Comparison of ENCODE assay signal across 1 cellular context in the genomic region with DNA sequence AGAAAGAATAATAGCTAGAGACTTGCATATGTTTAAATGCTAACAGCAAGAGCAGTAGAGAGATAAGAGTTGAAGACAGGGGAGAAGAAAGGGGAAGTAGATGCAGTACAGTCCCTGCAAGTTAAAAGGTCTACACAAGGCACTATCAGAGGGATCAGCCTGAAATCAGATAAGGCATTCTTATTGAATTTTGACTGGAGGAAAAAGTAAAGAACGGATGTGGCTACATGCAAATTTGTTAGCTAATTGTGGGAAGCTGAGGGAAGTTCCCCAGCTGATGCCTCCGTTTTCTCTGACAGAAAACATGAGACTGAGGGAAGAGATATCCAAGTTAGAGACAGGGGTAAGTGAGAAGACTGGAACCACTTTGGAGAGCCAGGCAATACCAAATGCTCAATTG.
TF ChIP-seq lines count a peak whose summit lies in the region.

No MANE protein-coding gene starts in this region.

TF ChIP-seq in K562, 482 proteins besides CTCF, POLR2A, EP300 and RAD21 (continued from another document and continues in another):
- TF ChIP-seq, protein P1, sequence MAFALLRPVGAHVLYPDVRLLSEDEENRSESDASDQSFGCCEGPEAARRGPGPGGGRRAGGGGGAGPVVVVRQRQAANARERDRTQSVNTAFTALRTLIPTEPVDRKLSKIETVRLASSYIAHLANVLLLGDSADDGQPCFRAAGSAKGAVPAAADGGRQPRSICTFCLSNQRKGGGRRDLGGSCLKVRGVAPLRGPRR (CRISPR knock-in tag; IDR thresholded peaks at IDR 0.05), result no peak
- no peak for TF ChIP-seq MIER1 (IDR thresholded peaks at IDR 0.05; ENCODE audit: low read depth)
- TF ChIP-seq NR2C2 (CRISPR knock-in tag; IDR thresholded peaks at IDR 0.05), result no peak
- peak; percentile 69; the same call in 1 of the 2 replicates for TF ChIP-seq NR2C2 (tag; IDR thresholded peaks at IDR 0.05)
- TF ChIP-seq, protein P2, sequence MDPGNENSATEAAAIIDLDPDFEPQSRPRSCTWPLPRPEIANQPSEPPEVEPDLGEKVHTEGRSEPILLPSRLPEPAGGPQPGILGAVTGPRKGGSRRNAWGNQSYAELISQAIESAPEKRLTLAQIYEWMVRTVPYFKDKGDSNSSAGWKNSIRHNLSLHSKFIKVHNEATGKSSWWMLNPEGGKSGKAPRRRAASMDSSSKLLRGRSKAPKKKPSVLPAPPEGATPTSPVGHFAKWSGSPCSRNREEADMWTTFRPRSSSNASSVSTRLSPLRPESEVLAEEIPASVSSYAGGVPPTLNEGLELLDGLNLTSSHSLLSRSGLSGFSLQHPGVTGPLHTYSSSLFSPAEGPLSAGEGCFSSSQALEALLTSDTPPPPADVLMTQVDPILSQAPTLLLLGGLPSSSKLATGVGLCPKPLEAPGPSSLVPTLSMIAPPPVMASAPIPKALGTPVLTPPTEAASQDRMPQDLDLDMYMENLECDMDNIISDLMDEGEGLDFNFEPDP (CRISPR knock-in tag; IDR thresholded peaks at IDR 0.05), result no peak
- no peak for TF ChIP-seq KLF10 (CRISPR knock-in tag; IDR thresholded peaks at IDR 0.05)
- TF ChIP-seq, protein P3, sequence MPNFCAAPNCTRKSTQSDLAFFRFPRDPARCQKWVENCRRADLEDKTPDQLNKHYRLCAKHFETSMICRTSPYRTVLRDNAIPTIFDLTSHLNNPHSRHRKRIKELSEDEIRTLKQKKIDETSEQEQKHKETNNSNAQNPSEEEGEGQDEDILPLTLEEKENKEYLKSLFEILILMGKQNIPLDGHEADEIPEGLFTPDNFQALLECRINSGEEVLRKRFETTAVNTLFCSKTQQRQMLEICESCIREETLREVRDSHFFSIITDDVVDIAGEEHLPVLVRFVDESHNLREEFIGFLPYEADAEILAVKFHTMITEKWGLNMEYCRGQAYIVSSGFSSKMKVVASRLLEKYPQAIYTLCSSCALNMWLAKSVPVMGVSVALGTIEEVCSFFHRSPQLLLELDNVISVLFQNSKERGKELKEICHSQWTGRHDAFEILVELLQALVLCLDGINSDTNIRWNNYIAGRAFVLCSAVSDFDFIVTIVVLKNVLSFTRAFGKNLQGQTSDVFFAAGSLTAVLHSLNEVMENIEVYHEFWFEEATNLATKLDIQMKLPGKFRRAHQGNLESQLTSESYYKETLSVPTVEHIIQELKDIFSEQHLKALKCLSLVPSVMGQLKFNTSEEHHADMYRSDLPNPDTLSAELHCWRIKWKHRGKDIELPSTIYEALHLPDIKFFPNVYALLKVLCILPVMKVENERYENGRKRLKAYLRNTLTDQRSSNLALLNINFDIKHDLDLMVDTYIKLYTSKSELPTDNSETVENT (CRISPR knock-in tag; IDR thresholded peaks at IDR 0.05), result no peak
- no peak for TF ChIP-seq TCF3 (CRISPR knock-in tag; IDR thresholded peaks at IDR 0.05)
- TF ChIP-seq FOXK2 (conservative IDR thresholded peaks at IDR 0.05 in 1 of 2, IDR thresholded peaks at IDR 0.05 in 1 of 2; ENCODE audit: low read depth in 2 of 2), result peak; percentile 58 to 66; a peak in 3 of 4 replicates
- no peak for TF ChIP-seq BCL6 (CRISPR knock-in tag; IDR thresholded peaks at IDR 0.05)
- TF ChIP-seq HDAC2 (IDR thresholded peaks at IDR 0.05), result peak; percentile 43
- TF ChIP-seq ZNF717 (CRISPR knock-in tag; IDR thresholded peaks at IDR 0.05), result no peak
- TF ChIP-seq, protein P4, sequence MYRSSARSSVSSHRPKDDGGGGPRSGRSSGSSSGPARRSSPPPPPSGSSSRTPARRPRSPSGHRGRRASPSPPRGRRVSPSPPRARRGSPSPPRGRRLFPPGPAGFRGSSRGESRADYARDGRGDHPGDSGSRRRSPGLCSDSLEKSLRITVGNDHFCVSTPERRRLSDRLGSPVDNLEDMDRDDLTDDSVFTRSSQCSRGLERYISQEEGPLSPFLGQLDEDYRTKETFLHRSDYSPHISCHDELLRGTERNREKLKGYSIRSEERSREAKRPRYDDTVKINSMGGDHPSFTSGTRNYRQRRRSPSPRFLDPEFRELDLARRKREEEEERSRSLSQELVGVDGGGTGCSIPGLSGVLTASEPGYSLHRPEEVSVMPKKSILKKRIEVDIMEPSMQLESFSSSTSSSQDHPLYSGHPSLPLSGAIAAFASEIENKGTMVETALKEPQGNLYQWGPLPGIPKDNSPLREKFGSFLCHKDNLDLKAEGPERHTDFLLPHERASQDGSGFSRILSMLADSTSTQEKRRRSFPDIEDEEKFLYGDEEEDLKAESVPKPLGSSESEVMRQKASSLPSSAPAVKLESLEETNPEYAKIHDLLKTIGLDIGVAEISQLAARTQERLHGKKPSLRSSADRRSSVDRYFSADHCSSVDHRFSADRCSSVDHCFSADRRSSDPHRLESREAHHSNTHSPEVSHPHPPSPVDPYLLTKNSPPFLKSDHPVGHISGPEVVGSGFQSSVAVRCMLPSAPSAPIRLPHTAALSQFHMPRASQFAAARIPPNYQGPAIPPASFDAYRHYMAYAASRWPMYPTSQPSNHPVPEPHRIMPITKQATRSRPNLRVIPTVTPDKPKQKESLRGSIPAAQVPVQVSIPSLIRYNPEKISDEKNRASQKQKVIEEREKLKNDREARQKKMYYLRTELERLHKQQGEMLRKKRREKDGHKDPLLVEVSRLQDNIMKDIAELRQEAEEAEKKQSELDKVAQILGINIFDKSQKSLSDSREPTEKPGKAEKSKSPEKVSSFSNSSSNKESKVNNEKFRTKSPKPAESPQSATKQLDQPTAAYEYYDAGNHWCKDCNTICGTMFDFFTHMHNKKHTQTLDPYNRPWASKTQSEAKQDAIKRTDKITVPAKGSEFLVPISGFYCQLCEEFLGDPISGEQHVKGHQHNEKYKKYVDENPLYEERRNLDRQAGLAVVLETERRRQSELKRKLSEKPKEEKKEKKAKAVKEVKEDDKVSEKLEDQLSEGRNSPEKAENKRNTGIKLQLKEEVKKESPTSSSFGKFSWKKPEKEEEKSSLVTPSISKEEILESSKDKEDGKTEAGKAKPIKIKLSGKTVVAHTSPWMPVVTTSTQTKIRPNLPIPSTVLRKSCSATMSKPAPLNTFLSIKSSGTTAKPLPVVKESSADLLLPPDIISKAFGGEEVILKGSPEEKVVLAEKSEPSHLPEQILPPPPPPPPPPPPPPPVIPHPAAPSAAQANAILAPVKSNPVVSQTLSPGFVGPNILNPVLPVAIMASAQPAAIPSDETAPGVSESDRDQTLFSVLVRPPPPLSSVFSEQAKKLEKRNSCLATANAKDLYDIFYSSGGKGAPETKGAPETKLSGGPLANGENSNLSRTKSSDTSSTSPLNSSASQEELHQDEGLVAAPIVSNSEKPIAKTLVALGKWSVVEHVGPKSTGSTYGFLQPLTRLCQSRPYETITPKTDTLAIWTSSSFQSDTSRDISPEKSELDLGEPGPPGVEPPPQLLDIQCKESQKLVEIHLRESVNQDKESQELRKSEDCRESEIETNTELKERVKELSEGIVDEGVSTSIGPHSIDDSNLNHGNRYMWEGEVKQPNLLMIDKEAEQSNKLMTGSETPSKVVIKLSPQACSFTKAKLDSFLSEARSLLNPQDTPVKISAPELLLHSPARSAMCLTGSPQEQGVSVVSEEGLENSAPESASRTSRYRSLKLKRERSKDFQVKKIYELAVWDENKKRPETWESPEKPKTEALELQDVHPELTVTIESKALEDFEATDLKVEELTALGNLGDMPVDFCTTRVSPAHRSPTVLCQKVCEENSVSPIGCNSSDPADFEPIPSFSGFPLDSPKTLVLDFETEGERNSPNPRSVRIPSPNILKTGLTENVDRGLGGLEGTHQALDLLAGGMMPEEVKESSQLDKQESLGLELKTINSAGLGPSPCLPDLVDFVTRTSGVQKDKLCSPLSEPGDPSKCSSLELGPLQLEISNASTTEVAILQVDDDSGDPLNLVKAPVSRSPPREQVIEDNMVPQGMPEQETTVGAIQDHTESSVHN (IDR thresholded peaks at IDR 0.05; ENCODE audit: borderline replicate concordance in 1 of 2, low read depth in 1 of 2), result peak in 1 of 2 experiments; percentile 92; a peak in 2 of 4 replicates
- TF ChIP-seq ZNF175 (CRISPR knock-in tag; IDR thresholded peaks at IDR 0.05; ENCODE audit: low read depth), result no peak; the same call in 1 of the 2 replicates
- no peak for TF ChIP-seq ASH1L (IDR thresholded peaks at IDR 0.05; ENCODE audit: borderline replicate concordance, low read depth, partially characterized antibody)
- TF ChIP-seq TAL1 (IDR thresholded peaks at IDR 0.05), result peak; percentile 33; the same call in 1 of the 2 replicates
- TF ChIP-seq SNIP1 (IDR thresholded peaks at IDR 0.05; ENCODE audit: low read depth), result no peak
- no peak for TF ChIP-seq ZNF76 (CRISPR knock-in tag; IDR thresholded peaks at IDR 0.05; ENCODE audit: borderline replicate concordance)
- no peak for TF ChIP-seq ZNF696 (CRISPR knock-in tag; conservative IDR thresholded peaks at IDR 0.05)
- TF ChIP-seq KLF13 (tag; IDR thresholded peaks at IDR 0.05; ENCODE audit: borderline replicate concordance, low read depth), result no peak
- no peak for TF ChIP-seq NR1H2 (CRISPR knock-in tag; IDR thresholded peaks at IDR 0.05)
- no peak for TF ChIP-seq ZFX (CRISPR knock-in tag; IDR thresholded peaks at IDR 0.05)
- TF ChIP-seq CAMTA2 (CRISPR knock-in tag; conservative IDR thresholded peaks at IDR 0.05), result no peak
- TF ChIP-seq, protein P5, sequence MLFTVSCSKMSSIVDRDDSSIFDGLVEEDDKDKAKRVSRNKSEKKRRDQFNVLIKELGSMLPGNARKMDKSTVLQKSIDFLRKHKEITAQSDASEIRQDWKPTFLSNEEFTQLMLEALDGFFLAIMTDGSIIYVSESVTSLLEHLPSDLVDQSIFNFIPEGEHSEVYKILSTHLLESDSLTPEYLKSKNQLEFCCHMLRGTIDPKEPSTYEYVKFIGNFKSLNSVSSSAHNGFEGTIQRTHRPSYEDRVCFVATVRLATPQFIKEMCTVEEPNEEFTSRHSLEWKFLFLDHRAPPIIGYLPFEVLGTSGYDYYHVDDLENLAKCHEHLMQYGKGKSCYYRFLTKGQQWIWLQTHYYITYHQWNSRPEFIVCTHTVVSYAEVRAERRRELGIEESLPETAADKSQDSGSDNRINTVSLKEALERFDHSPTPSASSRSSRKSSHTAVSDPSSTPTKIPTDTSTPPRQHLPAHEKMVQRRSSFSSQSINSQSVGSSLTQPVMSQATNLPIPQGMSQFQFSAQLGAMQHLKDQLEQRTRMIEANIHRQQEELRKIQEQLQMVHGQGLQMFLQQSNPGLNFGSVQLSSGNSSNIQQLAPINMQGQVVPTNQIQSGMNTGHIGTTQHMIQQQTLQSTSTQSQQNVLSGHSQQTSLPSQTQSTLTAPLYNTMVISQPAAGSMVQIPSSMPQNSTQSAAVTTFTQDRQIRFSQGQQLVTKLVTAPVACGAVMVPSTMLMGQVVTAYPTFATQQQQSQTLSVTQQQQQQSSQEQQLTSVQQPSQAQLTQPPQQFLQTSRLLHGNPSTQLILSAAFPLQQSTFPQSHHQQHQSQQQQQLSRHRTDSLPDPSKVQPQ (CRISPR knock-in tag; IDR thresholded peaks at IDR 0.05; ENCODE audit: borderline replicate concordance), result no peak
- no peak for TF ChIP-seq HSF4 (CRISPR knock-in tag; IDR thresholded peaks at IDR 0.05; ENCODE audit: borderline replicate concordance)
- no peak for TF ChIP-seq U2AF1 (optimal IDR thresholded peaks at IDR 0.05; ENCODE audit: low read depth, low read length)
- TF ChIP-seq, protein P6, sequence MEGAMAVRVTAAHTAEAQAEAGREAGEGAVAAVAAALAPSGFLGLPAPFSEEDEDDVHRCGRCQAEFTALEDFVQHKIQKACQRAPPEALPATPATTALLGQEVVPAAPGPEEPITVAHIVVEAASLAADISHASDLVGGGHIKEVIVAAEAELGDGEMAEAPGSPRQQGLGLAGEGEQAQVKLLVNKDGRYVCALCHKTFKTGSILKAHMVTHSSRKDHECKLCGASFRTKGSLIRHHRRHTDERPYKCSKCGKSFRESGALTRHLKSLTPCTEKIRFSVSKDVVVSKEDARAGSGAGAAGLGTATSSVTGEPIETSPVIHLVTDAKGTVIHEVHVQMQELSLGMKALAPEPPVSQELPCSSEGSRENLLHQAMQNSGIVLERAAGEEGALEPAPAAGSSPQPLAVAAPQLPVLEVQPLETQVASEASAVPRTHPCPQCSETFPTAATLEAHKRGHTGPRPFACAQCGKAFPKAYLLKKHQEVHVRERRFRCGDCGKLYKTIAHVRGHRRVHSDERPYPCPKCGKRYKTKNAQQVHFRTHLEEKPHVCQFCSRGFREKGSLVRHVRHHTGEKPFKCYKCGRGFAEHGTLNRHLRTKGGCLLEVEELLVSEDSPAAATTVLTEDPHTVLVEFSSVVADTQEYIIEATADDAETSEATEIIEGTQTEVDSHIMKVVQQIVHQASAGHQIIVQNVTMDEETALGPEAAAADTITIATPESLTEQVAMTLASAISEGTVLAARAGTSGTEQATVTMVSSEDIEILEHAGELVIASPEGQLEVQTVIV (CRISPR knock-in tag; IDR thresholded peaks at IDR 0.05; ENCODE audit: borderline replicate concordance), result no peak
- TF ChIP-seq, protein P7, sequence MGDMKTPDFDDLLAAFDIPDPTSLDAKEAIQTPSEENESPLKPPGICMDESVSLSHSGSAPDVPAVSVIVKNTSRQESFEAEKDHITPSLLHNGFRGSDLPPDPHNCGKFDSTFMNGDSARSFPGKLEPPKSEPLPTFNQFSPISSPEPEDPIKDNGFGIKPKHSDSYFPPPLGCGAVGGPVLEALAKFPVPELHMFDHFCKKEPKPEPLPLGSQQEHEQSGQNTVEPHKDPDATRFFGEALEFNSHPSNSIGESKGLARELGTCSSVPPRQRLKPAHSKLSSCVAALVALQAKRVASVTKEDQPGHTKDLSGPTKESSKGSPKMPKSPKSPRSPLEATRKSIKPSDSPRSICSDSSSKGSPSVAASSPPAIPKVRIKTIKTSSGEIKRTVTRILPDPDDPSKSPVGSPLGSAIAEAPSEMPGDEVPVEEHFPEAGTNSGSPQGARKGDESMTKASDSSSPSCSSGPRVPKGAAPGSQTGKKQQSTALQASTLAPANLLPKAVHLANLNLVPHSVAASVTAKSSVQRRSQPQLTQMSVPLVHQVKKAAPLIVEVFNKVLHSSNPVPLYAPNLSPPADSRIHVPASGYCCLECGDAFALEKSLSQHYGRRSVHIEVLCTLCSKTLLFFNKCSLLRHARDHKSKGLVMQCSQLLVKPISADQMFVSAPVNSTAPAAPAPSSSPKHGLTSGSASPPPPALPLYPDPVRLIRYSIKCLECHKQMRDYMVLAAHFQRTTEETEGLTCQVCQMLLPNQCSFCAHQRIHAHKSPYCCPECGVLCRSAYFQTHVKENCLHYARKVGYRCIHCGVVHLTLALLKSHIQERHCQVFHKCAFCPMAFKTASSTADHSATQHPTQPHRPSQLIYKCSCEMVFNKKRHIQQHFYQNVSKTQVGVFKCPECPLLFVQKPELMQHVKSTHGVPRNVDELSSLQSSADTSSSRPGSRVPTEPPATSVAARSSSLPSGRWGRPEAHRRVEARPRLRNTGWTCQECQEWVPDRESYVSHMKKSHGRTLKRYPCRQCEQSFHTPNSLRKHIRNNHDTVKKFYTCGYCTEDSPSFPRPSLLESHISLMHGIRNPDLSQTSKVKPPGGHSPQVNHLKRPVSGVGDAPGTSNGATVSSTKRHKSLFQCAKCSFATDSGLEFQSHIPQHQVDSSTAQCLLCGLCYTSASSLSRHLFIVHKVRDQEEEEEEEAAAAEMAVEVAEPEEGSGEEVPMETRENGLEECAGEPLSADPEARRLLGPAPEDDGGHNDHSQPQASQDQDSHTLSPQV (IDR thresholded peaks at IDR 0.05), result peak; percentile 51
- no peak for TF ChIP-seq NEUROD1 (IDR thresholded peaks at IDR 0.05; ENCODE audit: borderline replicate concordance, low read depth, low read length, partially characterized antibody)
- no peak for TF ChIP-seq PHF21A (IDR thresholded peaks at IDR 0.05; ENCODE audit: borderline replicate concordance, low read depth)
- no peak for TF ChIP-seq SIX5 (IDR thresholded peaks at IDR 0.05; ENCODE audit: borderline replicate concordance in 1 of 2, insufficient read depth in 1 of 2, low read depth in 1 of 2, low read length in 2 of 2)
- no peak for TF ChIP-seq ZNF707 (CRISPR knock-in tag; conservative IDR thresholded peaks at IDR 0.05)
